Comparison of ENCODE assay signal across 8 cellular contexts in genomic region chr17:77323413-77324171, GRCh38.
DNase-seq lines count a peak whose midpoint lies in the region; ATAC-seq and TF ChIP-seq lines count a peak whose summit lies in the region.

No MANE protein-coding gene starts in this region.

- H3K27me3 ChIP-seq in ascending aorta (no peaks in the 10 kb centered on the region), left lung (no peaks in the 10 kb centered on the region), thymus (ENCODE audit: control insufficient read depth, insufficient read depth) (no peaks in the 10 kb centered on the region)

- H3K4me1 ChIP-seq in ascending aorta (peaks cover 32 to 53% of the 10 kb centered on the region in 2 donors), left lung (peaks cover 50 to 91% of the 10 kb centered on the region in 2 donors), thymus (ENCODE audit: control insufficient read depth, insufficient read depth, low read length) (peaks cover 34% of the 10 kb centered on the region)

- intact Hi-C loops in Right ventricle myocardium inferior (cut with DNase I) (no loop called here), Right ventricle myocardium superior (cut with DNase I) (no loop called here), ascending aorta (cut with DNase I) (loop anchor here (2.0 to 10.0 kb wide), 7 partner anchors 49 to 851 kb away; partner anchors contain the start of gene TNRC6C), left lung (cut with DNase I) (loop anchor here in 1 of 2 donors (10.0 kb wide), 1 partner anchor 101 kb away; no protein-coding TSS in a partner anchor)

- H3K27ac ChIP-seq in ascending aorta (peak overlapping the region; percentile 92 to 98), left lung (peak overlapping the region; percentile 89 to 94), thymus (ENCODE audit: low read depth) (peak overlapping the region; percentile 79)

- H3K9me3 ChIP-seq in ascending aorta, result no peaks in the 10 kb centered on the region
- H3K9me3 ChIP-seq in left lung, result no peaks in the 10 kb centered on the region
- no peaks in the 10 kb centered on the region for H3K9me3 ChIP-seq in thymus (ENCODE audit: control insufficient read depth)

- H3K36me3 ChIP-seq in ascending aorta (no peaks in the 10 kb centered on the region), left lung (peaks cover 0 to 11% of the 10 kb centered on the region in 2 donors), thymus (ENCODE audit: control insufficient read depth, insufficient read depth) (peaks cover 3% of the 10 kb centered on the region)

- WGBS in thymus, result 55% methylated on average over 36 of the region's 36 CpGs

- ATAC-seq in Right ventricle myocardium inferior, result peak; percentile 45
- no peak for ATAC-seq in Right ventricle myocardium superior (ENCODE audit: poor library complexity)
- ATAC-seq in left lung, result peak; percentile 0
- no peak for ATAC-seq in GM21576 (IDR thresholded peaks at IDR 0.05; ENCODE audit: unreplicated experiment)
- no peak for ATAC-seq in GM18858 (IDR thresholded peaks at IDR 0.05; ENCODE audit: unreplicated experiment)
- no peak for ATAC-seq in HG02571 (IDR thresholded peaks at IDR 0.05; ENCODE audit: unreplicated experiment)

- peak overlapping the region; percentile 29 to 46 for H3K4me3 ChIP-seq in ascending aorta
- H3K4me3 ChIP-seq in left lung, result peak overlapping the region in 1 of 2 donors; percentile 69
- no peak overlapping the region for H3K4me3 ChIP-seq in thymus (ENCODE audit: low read length)

- DNase-seq in Right ventricle myocardium inferior (ENCODE audit: missing footprints) (no peak), Right ventricle myocardium superior (no peak), ascending aorta (ENCODE audit: low spot score in 2 of 2) (no peak), left lung (peak; percentile 74 to 84)

- TF ChIP-seq CTCF in ascending aorta (IDR thresholded peaks at IDR 0.05) (no peak), left lung (IDR thresholded peaks at IDR 0.05) (no peak)

Comparison
In these comparisons a context has a peak if more than half of its experiments do, and no peak if none do; other contexts are left out.
1. ATAC-seq: peak in Right ventricle myocardium inferior (single experiment) and left lung (single experiment); none in Right ventricle myocardium superior (single experiment), GM21576 (single experiment), GM18858 (single experiment) and HG02571 (single experiment).
2. DNase-seq: peak in left lung (2 of 2); none in Right ventricle myocardium inferior (single experiment), Right ventricle myocardium superior (single experiment) and ascending aorta (0 of 2).
3. Peak in every context shown above with its lines, with median percentiles within 50 percentile points of each other: H3K27ac ChIP-seq.